8 cellular contexts compared by ENCODE assay signal in genomic region chr20:35954907-35955251, GRCh38. TPM values are rescaled to one million over a fixed set of nuclear protein-coding genes. Genes with fewer than 3 reads are reported as not detected.
DNase-seq lines count a peak whose midpoint lies in the region; ATAC-seq and TF ChIP-seq lines count a peak whose summit lies in the region.

No MANE protein-coding gene starts in this region.

- H3K36me3 Mint-ChIP-seq in brain: peaks cover 5% of the 10 kb centered on the region

- H3K9me3 Mint-ChIP-seq in brain: peaks cover 0 to 2% (median 0%) of the 10 kb centered on the region in 5 experiments

- H3K27ac ChIP-seq in 22Rv1 (peak overlapping the region; percentile 100), substantia nigra (ENCODE audit: low read depth, low read length, poor library complexity, severe bottlenecking) (peak overlapping the region; percentile 94)

- H3K27ac Mint-ChIP-seq in brain: peak overlapping the region; percentile 98 to 100 (median 100)

- H3K27me3 Mint-ChIP-seq in brain: peaks cover 20% of the 10 kb centered on the region

- TF ChIP-seq CTCF in 22Rv1 (IDR thresholded peaks at IDR 0.05): no peak
- TF ChIP-seq CTCF in brain (conservative IDR thresholded peaks at IDR 0.05): no peak
- no peak for TF ChIP-seq CTCF in GM10248 (IDR thresholded peaks at IDR 0.05; ENCODE audit: control extremely low read depth, extremely low read depth, low read depth, missing control alignments)

- DNase-seq in EL (peak; percentile 55), NCI-H69 (lab: John Stamatoyannopoulos, UW) (peak; percentile 79), kidney glomerular epithelial cell (lab: John Stamatoyannopoulos, UW) (peak; percentile 55), substantia nigra (lab: John Stamatoyannopoulos, UW) (no peak), GM10248 (ENCODE audit: extremely low spot score) (no peak)

- CTCF ChIA-PET in GM10248 (lab: Yijun Ruan, JAX): interaction anchor here (0.6 to 4.7 kb wide), 43 partner anchors 11 to 452 kb away, joined by 3 to 62 read pairs (median 5); partner anchors contain the start of genes CNBD2 and ERGIC3

- POLR2A ChIA-PET in GM10248 (lab: Yijun Ruan, JAX): interaction anchor here (1.2 to 2.4 kb wide), 3 partner anchors 10 to 215 kb away, joined by 3 to 10 read pairs (median 4); partner anchors contain the start of gene RBM39

- H3K4me3 Mint-ChIP-seq in brain: peak overlapping the region; percentile 99 to 100 (median 100)

- H3K4me1 Mint-ChIP-seq in brain: peaks cover 20% of the 10 kb centered on the region

- no peak for ATAC-seq in HG03175 (IDR thresholded peaks at IDR 0.05; ENCODE audit: unreplicated experiment)

RNA-seq across cellular contexts. Expression of gene SCAND1, which starts 0.6 kb away (rescaled TPM):
- 132 TPM for polyA plus RNA-seq in brain (ENCODE audit: insufficient read depth, low read depth, low replicate concordance)

RNA-seq across cellular contexts. Expression of gene CNBD2, which starts 13.5 kb away (rescaled TPM):
- polyA plus RNA-seq in brain (ENCODE audit: insufficient read depth, low read depth, low replicate concordance): 11.9 TPM

Comparison
In these comparisons a context has a peak if more than half of its experiments do, and no peak if none do; other contexts are left out.
1. DNase-seq: peak in EL (single experiment), NCI-H69 (single experiment) and kidney glomerular epithelial cell (single experiment); none in substantia nigra (0 of 49) and GM10248 (single experiment).